Comparison of ENCODE assay signal across 1 cellular context in genomic region chr19:15452111-15453047, GRCh38.
TF ChIP-seq lines count a peak whose summit lies in the region.

No MANE protein-coding gene starts in this region.

TF ChIP-seq in HEK293, 187 proteins besides CTCF, POLR2A, EP300 and RAD21 (continued from another document):
- TF ChIP-seq SP2 (tag by site-specific recombination; IDR thresholded peaks at IDR 0.05) (peak; percentile 83), SP7 (tag by site-specific recombination; IDR thresholded peaks at IDR 0.05) (peak; percentile 26), TSHZ1 (tag by site-specific recombination; IDR thresholded peaks at IDR 0.05; ENCODE audit: borderline replicate concordance) (peak; percentile 56; the same call in 1 of the 2 replicates), ZNF121 (tag by site-specific recombination; IDR thresholded peaks at IDR 0.05) (peak; percentile 97), ZNF768 (tag by site-specific recombination; IDR thresholded peaks at IDR 0.05) (peak; percentile 98; the same call in 1 of the 2 replicates), ZNF792 (tag by site-specific recombination; IDR thresholded peaks at IDR 0.05) (no peak), ZNF394 (tag by site-specific recombination; IDR thresholded peaks at IDR 0.05; ENCODE audit: borderline replicate concordance) (peak; percentile 93), ZBTB11 (tag by site-specific recombination; conservative IDR thresholded peaks at IDR 0.05; ENCODE audit: low read depth) (no peak), ZNF692 (tag by site-specific recombination; IDR thresholded peaks at IDR 0.05) (peak; percentile 90), ZXDB (tag by site-specific recombination; IDR thresholded peaks at IDR 0.05) (peak; percentile 37; the same call in 1 of the 2 replicates), PRDM10 (tag by site-specific recombination; IDR thresholded peaks at IDR 0.05) (peak; percentile 59), ZFP69B (tag by site-specific recombination; IDR thresholded peaks at IDR 0.05) (peak; percentile 93)
